1 cellular context compared by ENCODE assay signal in the genomic region with DNA sequence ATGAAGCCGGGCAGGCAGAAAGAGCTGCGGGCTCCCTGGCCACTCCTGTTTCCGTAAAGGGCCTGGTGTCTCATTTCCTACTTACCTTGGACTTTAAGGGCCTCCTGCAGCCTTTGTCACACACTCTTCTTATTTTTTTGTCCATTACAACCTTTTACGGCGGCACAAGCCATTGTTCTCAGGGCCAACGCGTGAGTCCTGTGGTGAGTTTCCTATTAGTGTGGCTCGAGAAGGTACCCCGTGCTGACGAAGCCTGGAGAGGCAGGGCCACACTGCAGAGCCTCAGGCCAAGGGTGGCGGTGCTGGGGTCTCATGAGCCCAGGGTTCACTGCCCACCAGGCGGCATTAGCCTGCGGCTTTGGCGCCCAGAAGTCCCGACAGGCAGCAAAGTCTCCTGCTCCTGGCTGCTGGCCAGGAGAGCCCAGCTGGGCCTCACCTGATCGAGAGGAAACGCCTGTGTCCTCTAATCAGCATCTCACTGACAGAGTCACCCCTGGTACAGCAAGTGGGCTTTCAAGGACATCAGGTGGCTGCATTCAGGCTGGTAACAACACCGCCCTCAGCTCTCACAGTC.
TF ChIP-seq lines count a peak whose summit lies in the region.

No MANE protein-coding gene starts in this region.

TF ChIP-seq in HepG2, 621 proteins besides CTCF, POLR2A, EP300 and RAD21 (continued from another document and continues in another):
- TF ChIP-seq, protein P1, sequence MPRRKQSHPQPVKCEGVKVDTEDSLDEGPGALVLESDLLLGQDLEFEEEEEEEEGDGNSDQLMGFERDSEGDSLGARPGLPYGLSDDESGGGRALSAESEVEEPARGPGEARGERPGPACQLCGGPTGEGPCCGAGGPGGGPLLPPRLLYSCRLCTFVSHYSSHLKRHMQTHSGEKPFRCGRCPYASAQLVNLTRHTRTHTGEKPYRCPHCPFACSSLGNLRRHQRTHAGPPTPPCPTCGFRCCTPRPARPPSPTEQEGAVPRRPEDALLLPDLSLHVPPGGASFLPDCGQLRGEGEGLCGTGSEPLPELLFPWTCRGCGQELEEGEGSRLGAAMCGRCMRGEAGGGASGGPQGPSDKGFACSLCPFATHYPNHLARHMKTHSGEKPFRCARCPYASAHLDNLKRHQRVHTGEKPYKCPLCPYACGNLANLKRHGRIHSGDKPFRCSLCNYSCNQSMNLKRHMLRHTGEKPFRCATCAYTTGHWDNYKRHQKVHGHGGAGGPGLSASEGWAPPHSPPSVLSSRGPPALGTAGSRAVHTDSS (CRISPR knock-in tag; conservative IDR thresholded peaks at IDR 0.05), result no peak
- no peak for TF ChIP-seq ZFP37 (CRISPR knock-in tag; IDR thresholded peaks at IDR 0.05; ENCODE audit: borderline replicate concordance)
- peak; percentile 99 for TF ChIP-seq TFAP4 (IDR thresholded peaks at IDR 0.05; ENCODE audit: borderline replicate concordance, low read depth)
- TF ChIP-seq ZNF124 (CRISPR knock-in tag; IDR thresholded peaks at IDR 0.05), result no peak
- no peak for TF ChIP-seq ZFAT (CRISPR knock-in tag; conservative IDR thresholded peaks at IDR 0.05)
- no peak for TF ChIP-seq FOXA1 (IDR thresholded peaks at IDR 0.05)
- 0 out of 2 replicates have a peak, but pooled peaks have one; percentile 28 for TF ChIP-seq FOXA1 (CRISPR knock-in tag; IDR thresholded peaks at IDR 0.05)
- 0 out of 2 replicates have a peak, but pooled peaks have one; percentile 20 for TF ChIP-seq ZBTB38 (CRISPR knock-in tag; IDR thresholded peaks at IDR 0.05)
- TF ChIP-seq YY1 (IDR thresholded peaks at IDR 0.05; ENCODE audit: insufficient read depth, insufficient replicate concordance, low read depth, low read length), result peak; percentile 20
- TF ChIP-seq ZNF24 (IDR thresholded peaks at IDR 0.05), result no peak
- TF ChIP-seq ZFX (CRISPR knock-in tag; IDR thresholded peaks at IDR 0.05; ENCODE audit: low read depth), result no peak; the same call in 1 of the 2 replicates
- no peak for TF ChIP-seq SIN3A (IDR thresholded peaks at IDR 0.05; ENCODE audit: borderline replicate concordance, low read depth, low read length)
- TF ChIP-seq HNRNPLL (IDR thresholded peaks at IDR 0.05; ENCODE audit: low read depth, low read length, poor library complexity, severe bottlenecking), result peak; percentile 32
- TF ChIP-seq ZNF530 (CRISPR knock-in tag; IDR thresholded peaks at IDR 0.05; ENCODE audit: low read depth), result no peak
- no peak for TF ChIP-seq ZNF337 (CRISPR knock-in tag; IDR thresholded peaks at IDR 0.05; ENCODE audit: borderline replicate concordance, low read depth)
- TF ChIP-seq ZNF496 (CRISPR knock-in tag; IDR thresholded peaks at IDR 0.05; ENCODE audit: insufficient replicate concordance), result no peak
- peak; percentile 23; the same call in 1 of the 2 replicates for TF ChIP-seq ZNF691 (CRISPR knock-in tag; IDR thresholded peaks at IDR 0.05; ENCODE audit: borderline replicate concordance, low read depth)
- TF ChIP-seq ZNF788 (CRISPR knock-in tag; IDR thresholded peaks at IDR 0.05; ENCODE audit: borderline replicate concordance), result peak; percentile 67; the same call in 1 of the 2 replicates
- TF ChIP-seq KDM2A (CRISPR knock-in tag; IDR thresholded peaks at IDR 0.05; ENCODE audit: borderline replicate concordance, low read depth), result peak; percentile 47; the same call in 1 of the 2 replicates
- 0 out of 2 replicates have a peak, but pooled peaks have one; percentile 29 for TF ChIP-seq ZNF614 (CRISPR knock-in tag; IDR thresholded peaks at IDR 0.05; ENCODE audit: borderline replicate concordance)
- TF ChIP-seq TBX2 (CRISPR knock-in tag; IDR thresholded peaks at IDR 0.05; ENCODE audit: borderline replicate concordance), result peak; percentile 70; the same call in 1 of the 2 replicates
- TF ChIP-seq ZNF317 (CRISPR knock-in tag; IDR thresholded peaks at IDR 0.05), result no peak
- TF ChIP-seq MIXL1 (CRISPR knock-in tag; IDR thresholded peaks at IDR 0.05), result no peak
- no peak for TF ChIP-seq ARNTL (CRISPR knock-in tag; IDR thresholded peaks at IDR 0.05)
- 0 out of 2 replicates have a peak, but pooled peaks have one; percentile 19 for TF ChIP-seq ZFP91 (CRISPR knock-in tag; IDR thresholded peaks at IDR 0.05; ENCODE audit: borderline replicate concordance)
- TF ChIP-seq DR1 (CRISPR knock-in tag; IDR thresholded peaks at IDR 0.05), result no peak
- TF ChIP-seq LCORL (IDR thresholded peaks at IDR 0.05), result no peak
- TF ChIP-seq LCORL (CRISPR knock-in tag; IDR thresholded peaks at IDR 0.05), result peak; percentile 38; the same call in 1 of the 2 replicates
- peak; percentile 38; the same call in 1 of the 2 replicates for TF ChIP-seq ETV5 (CRISPR knock-in tag; IDR thresholded peaks at IDR 0.05; ENCODE audit: borderline replicate concordance)
- TF ChIP-seq, protein P2, sequence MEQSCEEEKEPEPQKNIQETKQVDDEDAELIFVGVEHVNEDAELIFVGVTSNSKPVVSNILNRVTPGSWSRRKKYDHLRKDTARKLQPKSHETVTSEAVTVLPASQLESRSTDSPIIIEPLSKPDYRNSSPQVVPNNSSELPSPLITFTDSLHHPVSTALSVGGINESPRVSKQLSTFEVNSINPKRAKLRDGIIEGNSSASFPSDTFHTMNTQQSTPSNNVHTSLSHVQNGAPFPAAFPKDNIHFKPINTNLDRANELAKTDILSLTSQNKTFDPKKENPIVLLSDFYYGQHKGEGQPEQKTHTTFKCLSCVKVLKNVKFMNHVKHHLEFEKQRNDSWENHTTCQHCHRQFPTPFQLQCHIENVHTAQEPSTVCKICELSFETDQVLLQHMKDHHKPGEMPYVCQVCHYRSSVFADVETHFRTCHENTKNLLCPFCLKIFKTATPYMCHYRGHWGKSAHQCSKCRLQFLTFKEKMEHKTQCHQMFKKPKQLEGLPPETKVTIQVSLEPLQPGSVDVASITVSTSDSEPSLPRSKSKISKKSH (CRISPR knock-in tag; IDR thresholded peaks at IDR 0.05; ENCODE audit: borderline replicate concordance), result no peak
- no peak for TF ChIP-seq NPAS2 (CRISPR knock-in tag; IDR thresholded peaks at IDR 0.05; ENCODE audit: borderline replicate concordance)
- TF ChIP-seq FOXP1 (IDR thresholded peaks at IDR 0.05), result no peak
- TF ChIP-seq FOXP1 (CRISPR knock-in tag; IDR thresholded peaks at IDR 0.05), result no peak
- no peak for TF ChIP-seq HNRNPH1 (optimal IDR thresholded peaks at IDR 0.05; ENCODE audit: low read depth, low read length)
- TF ChIP-seq, protein P3, sequence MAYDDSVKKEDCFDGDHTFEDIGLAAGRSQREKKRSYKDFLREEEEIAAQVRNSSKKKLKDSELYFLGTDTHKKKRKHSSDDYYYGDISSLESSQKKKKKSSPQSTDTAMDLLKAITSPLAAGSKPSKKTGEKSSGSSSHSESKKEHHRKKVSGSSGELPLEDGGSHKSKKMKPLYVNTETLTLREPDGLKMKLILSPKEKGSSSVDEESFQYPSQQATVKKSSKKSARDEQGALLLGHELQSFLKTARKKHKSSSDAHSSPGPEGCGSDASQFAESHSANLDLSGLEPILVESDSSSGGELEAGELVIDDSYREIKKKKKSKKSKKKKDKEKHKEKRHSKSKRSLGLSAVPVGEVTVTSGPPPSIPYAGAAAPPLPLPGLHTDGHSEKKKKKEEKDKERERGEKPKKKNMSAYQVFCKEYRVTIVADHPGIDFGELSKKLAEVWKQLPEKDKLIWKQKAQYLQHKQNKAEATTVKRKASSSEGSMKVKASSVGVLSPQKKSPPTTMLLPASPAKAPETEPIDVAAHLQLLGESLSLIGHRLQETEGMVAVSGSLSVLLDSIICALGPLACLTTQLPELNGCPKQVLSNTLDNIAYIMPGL (CRISPR knock-in tag; IDR thresholded peaks at IDR 0.05; ENCODE audit: borderline replicate concordance in 1 of 2, low read depth in 1 of 2), result no peak; a peak in 1 of 4 replicates
- TF ChIP-seq THRA (CRISPR knock-in tag; IDR thresholded peaks at IDR 0.05; ENCODE audit: borderline replicate concordance), result no peak
- peak; percentile 65 for TF ChIP-seq ZBTB7A (CRISPR knock-in tag; IDR thresholded peaks at IDR 0.05)
- no peak; the same call in 1 of the 2 replicates for TF ChIP-seq HDAC1 (CRISPR knock-in tag; IDR thresholded peaks at IDR 0.05)
- no peak for TF ChIP-seq CBX1 (IDR thresholded peaks at IDR 0.05; ENCODE audit: low read depth)
- no peak for TF ChIP-seq ZNF737 (CRISPR knock-in tag; IDR thresholded peaks at IDR 0.05; ENCODE audit: borderline replicate concordance)
- 0 out of 2 replicates have a peak, but pooled peaks have one; percentile 39 for TF ChIP-seq NCOR1 (IDR thresholded peaks at IDR 0.05; ENCODE audit: borderline replicate concordance, low read length)
- TF ChIP-seq HNF4G (IDR thresholded peaks at IDR 0.05; ENCODE audit: borderline replicate concordance, low read depth, low read length), result no peak; the same call in 1 of the 2 replicates
- TF ChIP-seq HNF4G (CRISPR knock-in tag; IDR thresholded peaks at IDR 0.05; ENCODE audit: borderline replicate concordance, low read depth), result 0 out of 2 replicates have a peak, but pooled peaks have one; percentile 46
- TF ChIP-seq ZNF687 (CRISPR knock-in tag; IDR thresholded peaks at IDR 0.05), result peak; percentile 73
- TF ChIP-seq, protein P4, sequence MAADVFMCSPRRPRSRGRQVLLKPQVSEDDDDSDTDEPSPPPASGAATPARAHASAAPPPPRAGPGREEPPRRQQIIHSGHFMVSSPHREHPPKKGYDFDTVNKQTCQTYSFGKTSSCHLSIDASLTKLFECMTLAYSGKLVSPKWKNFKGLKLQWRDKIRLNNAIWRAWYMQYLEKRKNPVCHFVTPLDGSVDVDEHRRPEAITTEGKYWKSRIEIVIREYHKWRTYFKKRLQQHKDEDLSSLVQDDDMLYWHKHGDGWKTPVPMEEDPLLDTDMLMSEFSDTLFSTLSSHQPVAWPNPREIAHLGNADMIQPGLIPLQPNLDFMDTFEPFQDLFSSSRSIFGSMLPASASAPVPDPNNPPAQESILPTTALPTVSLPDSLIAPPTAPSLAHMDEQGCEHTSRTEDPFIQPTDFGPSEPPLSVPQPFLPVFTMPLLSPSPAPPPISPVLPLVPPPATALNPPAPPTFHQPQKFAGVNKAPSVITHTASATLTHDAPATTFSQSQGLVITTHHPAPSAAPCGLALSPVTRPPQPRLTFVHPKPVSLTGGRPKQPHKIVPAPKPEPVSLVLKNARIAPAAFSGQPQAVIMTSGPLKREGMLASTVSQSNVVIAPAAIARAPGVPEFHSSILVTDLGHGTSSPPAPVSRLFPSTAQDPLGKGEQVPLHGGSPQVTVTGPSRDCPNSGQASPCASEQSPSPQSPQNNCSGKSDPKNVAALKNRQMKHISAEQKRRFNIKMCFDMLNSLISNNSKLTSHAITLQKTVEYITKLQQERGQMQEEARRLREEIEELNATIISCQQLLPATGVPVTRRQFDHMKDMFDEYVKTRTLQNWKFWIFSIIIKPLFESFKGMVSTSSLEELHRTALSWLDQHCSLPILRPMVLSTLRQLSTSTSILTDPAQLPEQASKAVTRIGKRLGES (CRISPR knock-in tag; IDR thresholded peaks at IDR 0.05; ENCODE audit: borderline replicate concordance), result no peak
